ENCODE assay signal across 9 cellular contexts in the genomic region with DNA sequence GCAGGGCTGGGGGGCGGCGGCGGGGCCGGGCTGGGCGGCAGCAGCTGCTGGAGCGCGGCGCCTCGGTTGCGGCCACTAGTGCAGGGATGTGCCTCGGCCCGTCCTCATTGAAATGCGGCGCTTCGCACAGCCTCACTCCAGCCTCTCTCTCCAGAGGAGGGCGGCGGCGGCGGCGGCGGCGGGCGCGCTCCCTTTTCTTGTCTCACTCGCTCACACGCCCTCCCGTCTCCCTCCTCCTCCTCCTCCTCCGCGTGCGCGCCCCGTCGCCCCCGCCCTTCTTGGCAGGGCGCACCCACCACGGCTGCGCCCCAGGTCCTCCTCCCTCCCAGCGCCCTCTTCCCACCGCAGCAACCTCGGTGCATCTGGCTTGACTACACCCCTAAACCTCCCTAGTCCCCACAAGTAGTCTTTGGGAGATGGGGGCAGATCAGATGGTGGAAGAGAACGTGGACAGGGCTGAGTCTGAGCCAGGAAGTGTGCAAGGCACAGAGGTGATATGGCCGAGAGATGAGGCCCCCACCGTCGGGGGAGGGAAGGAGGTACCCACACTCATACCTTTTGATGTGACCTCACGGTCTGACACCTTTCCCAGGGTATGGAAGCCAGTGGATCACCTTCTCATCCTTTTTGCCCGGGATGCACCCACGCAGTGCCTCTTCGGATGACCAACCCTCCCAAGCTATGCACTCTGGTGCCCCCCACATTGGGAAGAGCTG. TPM values are rescaled to one million over a fixed set of nuclear protein-coding genes. Genes with fewer than 3 reads are reported as not detected.
DNase-seq lines count a peak whose midpoint lies in the region; ATAC-seq, FAIRE-seq and TF ChIP-seq lines count a peak whose summit lies in the region.
"Had no signal": no experiment of that assay in that cellular context is flagged by ENCODE, and none has a peak within 500 bp of the region (broad histone marks: within the 10 kb centered on the region; RNA-seq: fewer than 3 reads in every experiment).

A gene (minus strand): TSS at position 168 of the 716 bp plus-strand sequence.

- H3K4me1 Mint-ChIP-seq in endothelial cell (ENCODE audit: unreplicated experiment) = peaks cover 4% of the 10 kb centered on the region
- peaks cover 13% of the 10 kb centered on the region for H3K4me1 Mint-ChIP-seq in mesothelial cell of epicardium

- peak within 1 kb of the TSS; percentile 45 to 51 for H3K4me3 ChIP-seq in uterus
- peak within 1 kb of the TSS in 1 of 2 donors; percentile 27 for H3K4me3 ChIP-seq in small intestine (ENCODE audit: low read depth in 1 of 2, low read length in 2 of 2)

- H3K27me3 ChIP-seq in uterus = no peaks in the 10 kb centered on the region
- no peaks in the 10 kb centered on the region for H3K27me3 ChIP-seq in small intestine (ENCODE audit: control insufficient read depth in 2 of 2, insufficient read depth in 2 of 2, low read length in 2 of 2)

- TF ChIP-seq CTCF in endothelial cell (IDR thresholded peaks at IDR 0.05; ENCODE audit: unreplicated experiment) (no peak), mesothelial cell of epicardium (IDR thresholded peaks at IDR 0.05; ENCODE audit: unreplicated experiment) (no peak), uterus (IDR thresholded peaks at IDR 0.05) (no peak)

- 6 to 21% (median 13%) methylated on average over 17 to 48 of the region's 48 CpGs for WGBS in small intestine, 3 donors

- TF ChIP-seq POLR2A in uterus (IDR thresholded peaks at IDR 0.05) = peak in 1 of 2 donors; percentile 17

- H3K4me1 ChIP-seq in uterus (no peaks in the 10 kb centered on the region), small intestine (ENCODE audit: control insufficient read depth in 2 of 2, insufficient read depth in 1 of 2, low read depth in 1 of 2, low read length in 1 of 2) (no peaks in the 10 kb centered on the region)

- peaks cover 5% of the 10 kb centered on the region for H3K27me3 Mint-ChIP-seq in endothelial cell (ENCODE audit: unreplicated experiment)
- H3K27me3 Mint-ChIP-seq in mesothelial cell of epicardium (ENCODE audit: low read depth) = peaks cover 87% of the 10 kb centered on the region

- intact Hi-C loops in uterus (cut with DNase I; ENCODE audit: low total_unique reads) = no loop called here

- in situ Hi-C loops in Caki2 (cut with HindIII; ENCODE audit: low pct_unique_long_range_greater_than_20kb, low sequenced_read_pairs) = no loop called here

- no peak for ATAC-seq in HG02798 (IDR thresholded peaks at IDR 0.05; ENCODE audit: poor library complexity, unreplicated experiment)

- H3K27ac ChIP-seq in uterus (peak within 1 kb of the TSS; percentile 30 to 74), small intestine (ENCODE audit: low read depth in 1 of 2, low read length in 1 of 2) (no peak within 1 kb of the TSS)

- FAIRE-seq in small intestine (lab: Jason Lieb, UNC) = no peak
- FAIRE-seq: GM18507 had no signal

- H3K27ac Mint-ChIP-seq in endothelial cell (ENCODE audit: unreplicated experiment) (no peak within 1 kb of the TSS), mesothelial cell of epicardium (peak within 1 kb of the TSS; percentile 14)

- H3K36me3 Mint-ChIP-seq in endothelial cell (ENCODE audit: low read depth, unreplicated experiment) (no peaks in the 10 kb centered on the region), mesothelial cell of epicardium (no peaks in the 10 kb centered on the region)

- peak within 1 kb of the TSS; percentile 81 for H3K4me3 Mint-ChIP-seq in endothelial cell (ENCODE audit: unreplicated experiment)
- H3K4me3 Mint-ChIP-seq in mesothelial cell of epicardium = peak within 1 kb of the TSS; percentile 79

- H3K36me3 ChIP-seq in uterus = no peaks in the 10 kb centered on the region
- H3K36me3 ChIP-seq in small intestine (ENCODE audit: control insufficient read depth in 2 of 2, insufficient read depth in 2 of 2, low read length in 2 of 2) = no peaks in the 10 kb centered on the region

- peak; percentile 66 for DNase-seq in Caki2 (ENCODE audit: low read depth)
- DNase-seq in NCI-H526 (lab: John Stamatoyannopoulos, UW) = peak; percentile 75 to 91
- DNase-seq in endothelial cell (ENCODE audit: low spot score) = peak; percentile 45
- peak; percentile 43 to 72 for DNase-seq in mesothelial cell of epicardium (ENCODE audit: low spot score in 2 of 2, unreplicated experiment in 2 of 2)
- peak; percentile 62 to 76 for DNase-seq in uterus
- no peak for DNase-seq in cerebellar cortex (ENCODE audit: low spot score)
- no peak for DNase-seq in small intestine

- H3K9me3 ChIP-seq in uterus (no peaks in the 10 kb centered on the region), small intestine (ENCODE audit: control insufficient read depth, low read depth) (no peaks in the 10 kb centered on the region)

- H3K9me3 Mint-ChIP-seq in endothelial cell (ENCODE audit: unreplicated experiment) = no peaks in the 10 kb centered on the region
- H3K9me3 Mint-ChIP-seq in mesothelial cell of epicardium = no peaks in the 10 kb centered on the region

RNA-seq across cellular contexts. Expression of the gene that starts here (rescaled TPM):
- 3.4 and 3.7 TPM in 2 replicates for total RNA-seq in Caki2 (2014; rRNA removed; shearing (Covaris generic); ENCODE audit: low replicate concordance)
- total RNA-seq in endothelial cell (ENCODE audit: unreplicated experiment) (1.6 TPM), mesothelial cell of epicardium (21.7 to 23.1 TPM (median 22.6 TPM) in 3 replicates), uterus (100 to 1,000 TPM in 1 of 4 donors, 10 to 100 TPM in 1, 1 to 10 TPM in 2; 4.4 to 102 (median 13.3) TPM)
- 1 to 10 TPM in 1 of 3 donors, under 1 TPM in 1, not detected in 1; 0.54 to 4.9 TPM for polyA plus RNA-seq in small intestine

Comparison
In these comparisons a context has a peak if more than half of its experiments do, and no peak if none do; other contexts are left out.
1. DNase-seq: peak in Caki2 (single experiment), NCI-H526 (2 of 2), endothelial cell (single experiment), mesothelial cell of epicardium (2 of 2) and uterus (2 of 2); none in cerebellar cortex (single experiment) and small intestine (single experiment).
2. H3K27ac ChIP-seq: peak in uterus (2 of 2); none in small intestine (0 of 2).